ENCODE assay signal across 19 cellular contexts in the genomic region with DNA sequence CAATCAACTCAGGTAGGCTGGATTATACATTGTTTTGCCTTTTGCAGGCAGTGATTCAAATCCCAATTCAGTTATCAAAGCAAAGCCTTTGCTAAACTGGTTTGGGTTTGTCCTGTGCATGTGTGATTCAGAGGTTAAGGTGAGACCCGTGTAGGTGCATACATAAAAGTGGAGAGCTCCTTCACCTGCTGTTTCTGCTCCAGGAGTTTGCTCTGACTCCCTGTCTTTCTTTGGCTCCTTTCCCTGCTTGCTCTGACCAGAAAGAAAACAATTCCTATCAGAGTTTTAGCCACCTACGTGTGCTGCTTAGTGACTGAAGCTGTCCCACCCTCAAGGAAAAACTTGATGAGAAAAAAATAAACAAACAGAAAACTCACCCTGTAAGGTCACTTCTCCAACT.
DNase-seq lines count a peak whose midpoint lies in the region; ATAC-seq, FAIRE-seq and TF ChIP-seq lines count a peak whose summit lies in the region.
"Had no signal": no experiment of that assay in that cellular context is flagged by ENCODE, and none has a peak within 500 bp of the region (broad histone marks: within the 10 kb centered on the region; RNA-seq: fewer than 3 reads in every experiment).

No MANE protein-coding gene starts in this region.

- H3K9me3 ChIP-seq in PC-3 (ENCODE audit: low read length) = no peaks in the 10 kb centered on the region
- H3K9me3 ChIP-seq in esophagus squamous epithelium = no peaks in the 10 kb centered on the region
- H3K9me3 ChIP-seq in mucosa of stomach (ENCODE audit: control insufficient read depth, low read length) = no peaks in the 10 kb centered on the region

- H3K4me1 ChIP-seq in PC-3 (ENCODE audit: insufficient read depth, low read length) (peaks cover 44% of the 10 kb centered on the region), esophagus squamous epithelium (peaks cover 19 to 96% (median 43%) of the 10 kb centered on the region in 3 donors), mucosa of stomach (ENCODE audit: control insufficient read depth, insufficient read depth, low read length) (peaks cover 34% of the 10 kb centered on the region)

- POLR2A ChIA-PET in PC-3 (lab: Charles Lee; ENCODE audit: unreplicated experiment) = no interaction called here

- no peaks in the 10 kb centered on the region for H4K20me1 ChIP-seq in PC-3 (ENCODE audit: low read length)

- TF ChIP-seq POLR2A in esophagus squamous epithelium (IDR thresholded peaks at IDR 0.05) = no peak

- intact Hi-C loops in PC-3 (cut with micrococcal nuclease) (loop anchor here (10.0 kb wide), 1 partner anchor 191 kb away; a partner anchor contains a TSS), esophagus squamous epithelium (cut with DNase I) (no loop called here)

- H3K27me3 ChIP-seq in PC-3 (ENCODE audit: low read length) (no peaks in the 10 kb centered on the region), esophagus squamous epithelium (no peaks in the 10 kb centered on the region), mucosa of stomach (ENCODE audit: control insufficient read depth, insufficient read depth, low read length) (no peaks in the 10 kb centered on the region)
- H3K27me3 ChIP-seq: dorsolateral prefrontal cortex had no signal

- H3K27ac ChIP-seq in PC-3 (ENCODE audit: low read length) = peak overlapping the region; percentile 67
- H3K27ac ChIP-seq in esophagus squamous epithelium = peak overlapping the region; percentile 42 to 85 (median 78)
- H3K27ac ChIP-seq: dorsolateral prefrontal cortex, GM23248 had no signal

- CTCF ChIA-PET in PC-3 (lab: Charles Lee) = interaction anchor here (0.5 kb wide), 1 partner anchor 14 kb away, joined by 5 read pairs; no protein-coding TSS in a partner anchor

- TF ChIP-seq CTCF in PC-3 (conservative IDR thresholded peaks at IDR 0.05; ENCODE audit: low read depth, low read length) (no peak), esophagus squamous epithelium (IDR thresholded peaks at IDR 0.05) (no peak)

- ATAC-seq in PC-3 (peak; percentile 55), GM19467 (IDR thresholded peaks at IDR 0.05; ENCODE audit: unreplicated experiment) (no peak)
- ATAC-seq: GM12878 had no signal

- H3K79me2 ChIP-seq in PC-3 (ENCODE audit: low read length) = no peaks in the 10 kb centered on the region

- H3K36me3 ChIP-seq in PC-3 (ENCODE audit: low read depth, low read length) (no peaks in the 10 kb centered on the region), esophagus squamous epithelium (no peaks in the 10 kb centered on the region), mucosa of stomach (ENCODE audit: control insufficient read depth, insufficient read depth, low read length) (no peaks in the 10 kb centered on the region)

- H3F3A ChIP-seq in PC-3 (ENCODE audit: low read length, unreplicated experiment) = no peaks in the 10 kb centered on the region

- H3K9ac ChIP-seq in PC-3 (ENCODE audit: low read length) = no peak overlapping the region
- H3K9ac ChIP-seq in mucosa of stomach (ENCODE audit: low read length) = peak overlapping the region; percentile 37
- H3K9ac ChIP-seq: GM23248 had no signal

- FAIRE-seq in frontal cortex (lab: Jason Lieb, UNC) = no peak
- FAIRE-seq: G401.6, GM12878, keratinocyte had no signal

- in situ Hi-C loops in G401 (cut with HindIII; ENCODE audit: low sequenced_read_pairs) = no loop called here

- H3K4me3 ChIP-seq in PC-3 (ENCODE audit: low read length) (no peak overlapping the region), esophagus squamous epithelium (no peak overlapping the region), mucosa of stomach (ENCODE audit: low read length) (no peak overlapping the region)
- H3K4me3 ChIP-seq: dorsolateral prefrontal cortex, GM12878, GM23248 had no signal

- DNase-seq in G401 (ENCODE audit: low spot score) = peak; percentile 12
- peak; percentile 84 for DNase-seq in PC-3
- DNase-seq in esophagus squamous epithelium (lab: John Stamatoyannopoulos, UW) = no peak
- DNase-seq in 8988T = no peak
- no peak for DNase-seq in occipital lobe (lab: John Stamatoyannopoulos, UW)
- no peak for DNase-seq in frontal cortex (ENCODE audit: low spot score in 2 of 2)
- DNase-seq: activated CD4-positive, alpha-beta T cell treated with anti-CD3 and anti-CD28 coated beads, Interleukin-2, amount 50 U/mL, for 4 hours; activated naive CD4-positive, alpha-beta T cell treated with anti-CD3 and anti-CD28 coated beads, Interleukin-2, amount 50 U/mL, for 16 hours; activated T-cell treated with anti-CD3 and anti-CD28 coated beads, Interleukin-2, amount 50 U/mL, for 1 hour; dorsolateral prefrontal cortex; GM23248; NCI-H1105; RPMI8226; stimulated activated CD4-positive, alpha-beta T cell treated with anti-CD3 and anti-CD28 coated beads, Interleukin-2, amount 100 ng/mL, for 48 hours had no signal

- 35 to 41% methylated on average over 2 of the region's 2 CpGs for WGBS in esophagus squamous epithelium, 2 donors

- H3K9me2 ChIP-seq in PC-3 (replicated peaks; ENCODE audit: low read length) = no peaks in the 10 kb centered on the region

- H2AFZ ChIP-seq in PC-3 (ENCODE audit: low read length) = no peak overlapping the region
- H2AFZ ChIP-seq: GM23248 had no signal

- peak overlapping the region; percentile 51 for H3K4me2 ChIP-seq in PC-3 (ENCODE audit: low read length)

- no TSS peak for BruUV-seq in PC-3 (replicated peaks; lab: Mats Ljungman, UMichigan)

Comparison
In these comparisons a context has a peak if more than half of its experiments do, and no peak if none do; other contexts are left out.
1. DNase-seq: peak in G401 (single experiment) and PC-3 (single experiment); none in esophagus squamous epithelium (single experiment), 8988T (single experiment), occipital lobe (single experiment) and frontal cortex (0 of 2).